In genomic region chr12:76804435-76804976, GRCh38 we compare ENCODE assay signal across 16 cellular contexts.
"Had no signal": no experiment of that assay in that cellular context is flagged by ENCODE, and none has a peak within 500 bp of the region (broad histone marks: within the 10 kb centered on the region; RNA-seq: fewer than 3 reads in every experiment).

No MANE protein-coding gene starts in this region.

- H3K4me3 Mint-ChIP-seq: activated naive CD8-positive, alpha-beta T cell treated with anti-CD3 and anti-CD28 coated beads, Interleukin-2, amount 10 ng/mL, durations not matched to agents 7 days and 5 days; activated T-helper 17 cell treated with anti-CD3 and anti-CD28 coated beads, Interleukin-2, amount 50 U/mL, for 72 hours; effector memory CD8-positive, alpha-beta T cell; T-cell had no signal

- ATAC-seq: activated T-helper 17 cell treated with anti-CD3 and anti-CD28 coated beads, Interleukin-2, amount 50 U/mL, for 72 hours; effector memory CD8-positive, alpha-beta T cell; left lung; stimulated activated naive CD8-positive, alpha-beta T cell treated with anti-CD3 and anti-CD28 coated beads, Interleukin-15, Interleukin-2, amounts not matched to agents 100 U/mL and 50 U/mL, for 24 hours; T-cell had no signal

- DNase-seq: activated CD4-positive, alpha-beta T cell treated with anti-CD3 and anti-CD28 coated beads for 1 hour; activated CD4-positive, alpha-beta T cell treated with anti-CD3 and anti-CD28 coated beads, Interleukin-2, amount 50 U/mL, for 48 hours; activated naive CD4-positive, alpha-beta T cell; activated naive CD8-positive, alpha-beta T cell treated with anti-CD3 and anti-CD28 coated beads, Interleukin-2, amount 10 ng/mL, durations not matched to agents 7 days and 5 days; activated T-cell treated with anti-CD3 and anti-CD28 coated beads for 4 hours; amygdala; effector memory CD8-positive, alpha-beta T cell; left lung; midbrain; retina; stimulated activated CD4-positive, alpha-beta T cell treated with anti-CD3 and anti-CD28 coated beads, Interleukin-2, amount 100 ng/mL, for 24 hours; stimulated activated naive CD8-positive, alpha-beta T cell treated with anti-CD3 and anti-CD28 coated beads, Interleukin-15, Interleukin-2, amounts not matched to agents 100 U/mL and 50 U/mL, for 24 hours; substantia nigra; T-cell; tibial artery had no signal

- H3K27me3 Mint-ChIP-seq: activated naive CD8-positive, alpha-beta T cell treated with anti-CD3 and anti-CD28 coated beads, Interleukin-2, amount 10 ng/mL, durations not matched to agents 7 days and 5 days; activated T-helper 17 cell treated with anti-CD3 and anti-CD28 coated beads, Interleukin-2, amount 50 U/mL, for 72 hours; effector memory CD8-positive, alpha-beta T cell; T-cell had no signal

- H3K27ac Mint-ChIP-seq: activated naive CD8-positive, alpha-beta T cell treated with anti-CD3 and anti-CD28 coated beads, Interleukin-2, amount 10 ng/mL, durations not matched to agents 7 days and 5 days; activated T-helper 17 cell treated with anti-CD3 and anti-CD28 coated beads, Interleukin-2, amount 50 U/mL, for 72 hours; T-cell had no signal
